ENCODE assay signal across 1 cellular context in the genomic region with DNA sequence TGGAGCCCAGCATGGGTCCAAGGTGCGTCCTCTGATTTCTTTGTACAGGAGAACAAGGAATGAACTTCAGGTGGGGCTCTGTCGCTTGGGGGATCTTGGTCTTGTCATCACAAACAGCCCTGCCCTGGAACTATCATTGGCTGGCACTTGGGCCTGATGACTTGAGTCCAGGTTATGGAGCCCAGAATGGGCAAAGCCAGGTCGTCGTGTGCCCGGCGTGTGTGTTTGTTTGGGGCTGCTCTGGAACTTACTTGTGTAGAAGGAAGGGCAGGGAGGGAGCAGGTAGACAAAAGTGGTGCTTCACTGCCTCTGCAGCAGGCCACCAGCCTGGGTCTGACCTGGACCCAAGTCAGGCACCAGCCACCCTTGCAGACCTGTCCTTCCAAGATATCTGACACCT.
TF ChIP-seq lines count a peak whose summit lies in the region.

No MANE protein-coding gene starts in this region.

TF ChIP-seq in GM23338, 12 proteins besides CTCF, POLR2A, EP300 and RAD21 (continued from another document):
- TF ChIP-seq, protein P1, sequence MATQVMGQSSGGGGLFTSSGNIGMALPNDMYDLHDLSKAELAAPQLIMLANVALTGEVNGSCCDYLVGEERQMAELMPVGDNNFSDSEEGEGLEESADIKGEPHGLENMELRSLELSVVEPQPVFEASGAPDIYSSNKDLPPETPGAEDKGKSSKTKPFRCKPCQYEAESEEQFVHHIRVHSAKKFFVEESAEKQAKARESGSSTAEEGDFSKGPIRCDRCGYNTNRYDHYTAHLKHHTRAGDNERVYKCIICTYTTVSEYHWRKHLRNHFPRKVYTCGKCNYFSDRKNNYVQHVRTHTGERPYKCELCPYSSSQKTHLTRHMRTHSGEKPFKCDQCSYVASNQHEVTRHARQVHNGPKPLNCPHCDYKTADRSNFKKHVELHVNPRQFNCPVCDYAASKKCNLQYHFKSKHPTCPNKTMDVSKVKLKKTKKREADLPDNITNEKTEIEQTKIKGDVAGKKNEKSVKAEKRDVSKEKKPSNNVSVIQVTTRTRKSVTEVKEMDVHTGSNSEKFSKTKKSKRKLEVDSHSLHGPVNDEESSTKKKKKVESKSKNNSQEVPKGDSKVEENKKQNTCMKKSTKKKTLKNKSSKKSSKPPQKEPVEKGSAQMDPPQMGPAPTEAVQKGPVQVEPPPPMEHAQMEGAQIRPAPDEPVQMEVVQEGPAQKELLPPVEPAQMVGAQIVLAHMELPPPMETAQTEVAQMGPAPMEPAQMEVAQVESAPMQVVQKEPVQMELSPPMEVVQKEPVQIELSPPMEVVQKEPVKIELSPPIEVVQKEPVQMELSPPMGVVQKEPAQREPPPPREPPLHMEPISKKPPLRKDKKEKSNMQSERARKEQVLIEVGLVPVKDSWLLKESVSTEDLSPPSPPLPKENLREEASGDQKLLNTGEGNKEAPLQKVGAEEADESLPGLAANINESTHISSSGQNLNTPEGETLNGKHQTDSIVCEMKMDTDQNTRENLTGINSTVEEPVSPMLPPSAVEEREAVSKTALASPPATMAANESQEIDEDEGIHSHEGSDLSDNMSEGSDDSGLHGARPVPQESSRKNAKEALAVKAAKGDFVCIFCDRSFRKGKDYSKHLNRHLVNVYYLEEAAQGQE (IDR thresholded peaks at IDR 0.05; ENCODE audit: unreplicated experiment): no peak
- TF ChIP-seq, protein P2, sequence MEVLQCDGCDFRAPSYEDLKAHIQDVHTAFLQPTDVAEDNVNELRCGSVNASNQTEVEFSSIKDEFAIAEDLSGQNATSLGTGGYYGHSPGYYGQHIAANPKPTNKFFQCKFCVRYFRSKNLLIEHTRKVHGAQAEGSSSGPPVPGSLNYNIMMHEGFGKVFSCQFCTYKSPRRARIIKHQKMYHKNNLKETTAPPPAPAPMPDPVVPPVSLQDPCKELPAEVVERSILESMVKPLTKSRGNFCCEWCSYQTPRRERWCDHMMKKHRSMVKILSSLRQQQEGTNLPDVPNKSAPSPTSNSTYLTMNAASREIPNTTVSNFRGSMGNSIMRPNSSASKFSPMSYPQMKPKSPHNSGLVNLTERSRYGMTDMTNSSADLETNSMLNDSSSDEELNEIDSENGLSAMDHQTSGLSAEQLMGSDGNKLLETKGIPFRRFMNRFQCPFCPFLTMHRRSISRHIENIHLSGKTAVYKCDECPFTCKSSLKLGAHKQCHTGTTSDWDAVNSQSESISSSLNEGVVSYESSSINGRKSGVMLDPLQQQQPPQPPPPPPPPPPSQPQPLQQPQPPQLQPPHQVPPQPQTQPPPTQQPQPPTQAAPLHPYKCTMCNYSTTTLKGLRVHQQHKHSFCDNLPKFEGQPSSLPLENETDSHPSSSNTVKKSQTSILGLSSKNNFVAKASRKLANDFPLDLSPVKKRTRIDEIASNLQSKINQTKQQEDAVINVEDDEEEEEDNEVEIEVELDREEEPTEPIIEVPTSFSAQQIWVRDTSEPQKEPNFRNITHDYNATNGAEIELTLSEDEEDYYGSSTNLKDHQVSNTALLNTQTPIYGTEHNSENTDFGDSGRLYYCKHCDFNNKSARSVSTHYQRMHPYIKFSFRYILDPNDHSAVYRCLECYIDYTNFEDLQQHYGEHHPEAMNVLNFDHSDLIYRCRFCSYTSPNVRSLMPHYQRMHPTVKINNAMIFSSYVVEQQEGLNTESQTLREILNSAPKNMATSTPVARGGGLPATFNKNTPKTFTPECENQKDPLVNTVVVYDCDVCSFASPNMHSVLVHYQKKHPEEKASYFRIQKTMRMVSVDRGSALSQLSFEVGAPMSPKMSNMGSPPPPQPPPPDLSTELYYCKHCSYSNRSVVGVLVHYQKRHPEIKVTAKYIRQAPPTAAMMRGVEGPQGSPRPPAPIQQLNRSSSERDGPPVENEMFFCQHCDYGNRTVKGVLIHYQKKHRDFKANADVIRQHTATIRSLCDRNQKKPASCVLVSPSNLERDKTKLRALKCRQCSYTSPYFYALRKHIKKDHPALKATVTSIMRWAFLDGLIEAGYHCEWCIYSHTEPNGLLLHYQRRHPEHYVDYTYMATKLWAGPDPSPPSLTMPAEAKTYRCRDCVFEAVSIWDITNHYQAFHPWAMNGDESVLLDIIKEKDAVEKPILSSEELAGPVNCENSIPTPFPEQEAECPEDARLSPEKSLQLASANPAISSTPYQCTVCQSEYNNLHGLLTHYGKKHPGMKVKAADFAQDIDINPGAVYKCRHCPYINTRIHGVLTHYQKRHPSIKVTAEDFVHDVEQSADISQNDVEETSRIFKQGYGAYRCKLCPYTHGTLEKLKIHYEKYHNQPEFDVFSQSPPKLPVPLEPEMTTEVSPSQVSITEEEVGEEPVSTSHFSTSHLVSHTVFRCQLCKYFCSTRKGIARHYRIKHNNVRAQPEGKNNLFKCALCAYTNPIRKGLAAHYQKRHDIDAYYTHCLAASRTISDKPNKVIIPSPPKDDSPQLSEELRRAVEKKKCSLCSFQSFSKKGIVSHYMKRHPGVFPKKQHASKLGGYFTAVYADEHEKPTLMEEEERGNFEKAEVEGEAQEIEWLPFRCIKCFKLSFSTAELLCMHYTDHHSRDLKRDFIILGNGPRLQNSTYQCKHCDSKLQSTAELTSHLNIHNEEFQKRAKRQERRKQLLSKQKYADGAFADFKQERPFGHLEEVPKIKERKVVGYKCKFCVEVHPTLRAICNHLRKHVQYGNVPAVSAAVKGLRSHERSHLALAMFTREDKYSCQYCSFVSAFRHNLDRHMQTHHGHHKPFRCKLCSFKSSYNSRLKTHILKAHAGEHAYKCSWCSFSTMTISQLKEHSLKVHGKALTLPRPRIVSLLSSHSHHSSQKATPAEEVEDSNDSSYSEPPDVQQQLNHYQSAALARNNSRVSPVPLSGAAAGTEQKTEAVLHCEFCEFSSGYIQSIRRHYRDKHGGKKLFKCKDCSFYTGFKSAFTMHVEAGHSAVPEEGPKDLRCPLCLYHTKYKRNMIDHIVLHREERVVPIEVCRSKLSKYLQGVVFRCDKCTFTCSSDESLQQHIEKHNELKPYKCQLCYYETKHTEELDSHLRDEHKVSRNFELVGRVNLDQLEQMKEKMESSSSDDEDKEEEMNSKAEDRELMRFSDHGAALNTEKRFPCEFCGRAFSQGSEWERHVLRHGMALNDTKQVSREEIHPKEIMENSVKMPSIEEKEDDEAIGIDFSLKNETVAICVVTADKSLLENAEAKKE (CRISPR knock-in tag; IDR thresholded peaks at IDR 0.05): no peak
- TF ChIP-seq ZNF114 (CRISPR knock-in tag; IDR thresholded peaks at IDR 0.05): no peak
- TF ChIP-seq, protein P3, sequence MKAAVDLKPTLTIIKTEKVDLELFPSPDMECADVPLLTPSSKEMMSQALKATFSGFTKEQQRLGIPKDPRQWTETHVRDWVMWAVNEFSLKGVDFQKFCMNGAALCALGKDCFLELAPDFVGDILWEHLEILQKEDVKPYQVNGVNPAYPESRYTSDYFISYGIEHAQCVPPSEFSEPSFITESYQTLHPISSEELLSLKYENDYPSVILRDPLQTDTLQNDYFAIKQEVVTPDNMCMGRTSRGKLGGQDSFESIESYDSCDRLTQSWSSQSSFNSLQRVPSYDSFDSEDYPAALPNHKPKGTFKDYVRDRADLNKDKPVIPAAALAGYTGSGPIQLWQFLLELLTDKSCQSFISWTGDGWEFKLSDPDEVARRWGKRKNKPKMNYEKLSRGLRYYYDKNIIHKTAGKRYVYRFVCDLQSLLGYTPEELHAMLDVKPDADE (IDR thresholded peaks at IDR 0.05): no peak
- TF ChIP-seq EZH2 (IDR thresholded peaks at IDR 0.05; ENCODE audit: low read depth, unreplicated experiment): no peak
- TF ChIP-seq ZNF331 (CRISPR knock-in tag; IDR thresholded peaks at IDR 0.05; ENCODE audit: low read depth): no peak
- TF ChIP-seq JUNB (IDR thresholded peaks at IDR 0.05; ENCODE audit: unreplicated experiment): no peak
- TF ChIP-seq POLR2AphosphoS5 (IDR thresholded peaks at IDR 0.05; ENCODE audit: low read depth): no peak
- TF ChIP-seq EZH2phosphoT487 (IDR thresholded peaks at IDR 0.05; ENCODE audit: unreplicated experiment): no peak
